In genomic region chr2:43773876-43774613, GRCh38 we compare ENCODE assay signal across 8 cellular contexts. TPM values are rescaled to one million over a fixed set of nuclear protein-coding genes. Genes with fewer than 3 reads are reported as not detected.
A peak's percentile ranks its signal among the peaks of the same experiment; 100 is the strongest.
DNase-seq lines count a peak whose midpoint lies in the region; ATAC-seq and TF ChIP-seq lines count a peak whose summit lies in the region.

Gene DYNC2LI1, plus strand, starts transcription at chr2:43774039. Its CDS starts 100 bp downstream, at chr2:43774139.

- H3K9me2 ChIP-seq in DOHH2 (replicated peaks; ENCODE audit: control insufficient read depth, low read length): no peaks in the 10 kb centered on the region
- H3K9me2 ChIP-seq in GM23338 (ENCODE audit: insufficient read depth): no peaks in the 10 kb centered on the region

- no peaks in the 10 kb centered on the region for H3K27me3 ChIP-seq in DOHH2 (ENCODE audit: control insufficient read depth, low read length)
- no peaks in the 10 kb centered on the region for H3K27me3 ChIP-seq in GM23338 (ENCODE audit: insufficient read depth)
- no peaks in the 10 kb centered on the region for H3K27me3 ChIP-seq in RWPE2 (ENCODE audit: insufficient read depth, poor library complexity, severe bottlenecking)

- H3K4me2 ChIP-seq in DOHH2 (ENCODE audit: low read length): peak within 1 kb of the TSS; percentile 74
- H3K4me2 ChIP-seq in GM23338: peak within 1 kb of the TSS; percentile 85

- H3K4me3 Mint-ChIP-seq in GM23338 (peak within 1 kb of the TSS; percentile 96), nephron (peak within 1 kb of the TSS; percentile 92 to 98 (median 97))

- H3K9me3 ChIP-seq in DOHH2 (ENCODE audit: control insufficient read depth, insufficient read depth, low read length) (no peaks in the 10 kb centered on the region), RWPE2 (ENCODE audit: severe bottlenecking) (peaks cover 2% of the 10 kb centered on the region)

- H4K20me1 ChIP-seq in DOHH2 (ENCODE audit: control insufficient read depth, insufficient read depth, low read depth, low read length): no peaks in the 10 kb centered on the region
- H4K20me1 ChIP-seq in GM23338 (replicated peaks; ENCODE audit: insufficient read depth): no peaks in the 10 kb centered on the region

- peaks cover 2% of the 10 kb centered on the region; the same call in 1 of the 2 replicates for H3F3A ChIP-seq in DOHH2 (ENCODE audit: control insufficient read depth, insufficient read depth)
- H3F3A ChIP-seq in GM23338 (replicated peaks; ENCODE audit: low read depth): no peaks in the 10 kb centered on the region

- DNase-seq in GM23338 (ENCODE audit: low spot score): peak; percentile 97
- DNase-seq in LNCaP clone FGC (ENCODE audit: low read depth): peak; percentile 59
- DNase-seq in RWPE2 (ENCODE audit: low spot score): peak; percentile 91
- DNase-seq in activated T-helper 9 cell treated with anti-CD3 and anti-CD28 coated beads, Interleukin-2, amount 50 U/mL, for 16 hours (ENCODE audit: low read depth): peak; percentile 66
- peak; percentile 92 for DNase-seq in fibroblast of pulmonary artery (ENCODE audit: low read depth)
- peak; percentile 89 for DNase-seq in stimulated activated naive CD8-positive, alpha-beta T cell treated with anti-CD3 and anti-CD28 coated beads, Interleukin-15, Interleukin-2, amounts not matched to agents 100 U/mL and 50 U/mL, for 24 hours

- no peaks in the 10 kb centered on the region for H3K27me3 Mint-ChIP-seq in GM23338 (ENCODE audit: insufficient read depth, low read depth, poor library complexity)
- peaks cover 4% of the 10 kb centered on the region for H3K27me3 Mint-ChIP-seq in nephron (ENCODE audit: low read depth)

- peaks cover 2% of the 10 kb centered on the region; the same call in 1 of the 2 replicates for H3K36me3 ChIP-seq in DOHH2 (ENCODE audit: control insufficient read depth, low read length)
- H3K36me3 ChIP-seq in GM23338 (ENCODE audit: insufficient read depth): no peaks in the 10 kb centered on the region
- peaks cover 6% of the 10 kb centered on the region; the same call in 1 of the 2 replicates for H3K36me3 ChIP-seq in RWPE2 (ENCODE audit: low read depth)

- H3K27ac Mint-ChIP-seq in GM23338 (peak within 1 kb of the TSS; percentile 98), nephron (peak within 1 kb of the TSS; percentile 96 to 99 (median 99))

- H2AFZ ChIP-seq in GM23338: peak within 1 kb of the TSS; percentile 85

- peaks cover 6% of the 10 kb centered on the region for H3K4me1 ChIP-seq in DOHH2 (ENCODE audit: control insufficient read depth, low read length)
- peaks cover 4% of the 10 kb centered on the region for H3K4me1 ChIP-seq in GM23338 (ENCODE audit: insufficient read depth)
- peaks cover 7% of the 10 kb centered on the region for H3K4me1 ChIP-seq in RWPE2 (ENCODE audit: insufficient read depth, poor library complexity, severe bottlenecking)

- H3K4me3 ChIP-seq in DOHH2 (ENCODE audit: low read length): peak within 1 kb of the TSS; percentile 84
- peak within 1 kb of the TSS; percentile 66 for H3K4me3 ChIP-seq in GM23338
- peak within 1 kb of the TSS; percentile 53 for H3K4me3 ChIP-seq in LNCaP clone FGC (ENCODE audit: low read depth, low read length)
- H3K4me3 ChIP-seq in RWPE2 (ENCODE audit: severe bottlenecking): peak within 1 kb of the TSS; percentile 72
- peak within 1 kb of the TSS; percentile 94 for H3K4me3 ChIP-seq in fibroblast of pulmonary artery (replicated peaks; ENCODE audit: low read depth, low read length)

- H3K79me2 ChIP-seq in DOHH2 (ENCODE audit: control insufficient read depth, low read length): no peaks in the 10 kb centered on the region
- H3K79me2 ChIP-seq in GM23338 (replicated peaks; ENCODE audit: insufficient read depth): no peaks in the 10 kb centered on the region

- H3K4me1 Mint-ChIP-seq in GM23338 (peaks cover 7% of the 10 kb centered on the region; the same call in 2 of the 3 replicates), nephron (peaks cover 12% of the 10 kb centered on the region)

- no peaks in the 10 kb centered on the region for H3K36me3 Mint-ChIP-seq in GM23338 (ENCODE audit: low read depth)
- peaks cover 5% of the 10 kb centered on the region for H3K36me3 Mint-ChIP-seq in nephron (ENCODE audit: low read depth)

- H3K27ac ChIP-seq in DOHH2 (ENCODE audit: low read depth, low read length) (no peak within 1 kb of the TSS), GM23338 (ENCODE audit: low read depth) (0 out of 2 replicates have a peak within 1 kb of the TSS, but pooled peaks have one; percentile 39), RWPE2 (ENCODE audit: poor library complexity, severe bottlenecking) (peak within 1 kb of the TSS; percentile 66)

- no peaks in the 10 kb centered on the region for H3K9me3 Mint-ChIP-seq in GM23338
- no peaks in the 10 kb centered on the region for H3K9me3 Mint-ChIP-seq in nephron

- TF ChIP-seq CTCF in DOHH2 (IDR thresholded peaks at IDR 0.05; ENCODE audit: low read depth, low read length, poor library complexity, severe bottlenecking) (no peak), GM23338 (conservative IDR thresholded peaks at IDR 0.05; ENCODE audit: low read depth in 2 of 2) (no peak), LNCaP clone FGC (IDR thresholded peaks at IDR 0.05; ENCODE audit: control insufficient read depth, extremely low read depth, insufficient read depth) (no peak), RWPE2 (IDR thresholded peaks at IDR 0.05; ENCODE audit: poor library complexity, severe bottlenecking) (no peak), fibroblast of pulmonary artery (IDR thresholded peaks at IDR 0.05; ENCODE audit: low read length, missing control alignments) (no peak), nephron (IDR thresholded peaks at IDR 0.05; ENCODE audit: unreplicated experiment in 3 of 3) (no peak)

- ATAC-seq in GM23338: peak; percentile 99
- peak; percentile 100 for ATAC-seq in RWPE2 (ENCODE audit: low read depth)
- ATAC-seq in stimulated activated naive CD8-positive, alpha-beta T cell treated with anti-CD3 and anti-CD28 coated beads, Interleukin-15, Interleukin-2, amounts not matched to agents 100 U/mL and 50 U/mL, for 24 hours: peak; percentile 94

TF ChIP-seq in GM23338, 12 proteins besides CTCF, POLR2A, EP300 and RAD21 (continues in another document):
- TF ChIP-seq EZH2 (IDR thresholded peaks at IDR 0.05; ENCODE audit: low read depth, unreplicated experiment): no peak
- no peak for TF ChIP-seq ZNF331 (CRISPR knock-in tag; IDR thresholded peaks at IDR 0.05; ENCODE audit: low read depth)
- TF ChIP-seq ZNF462 (CRISPR knock-in tag; IDR thresholded peaks at IDR 0.05): no peak
- no peak for TF ChIP-seq ZNF114 (CRISPR knock-in tag; IDR thresholded peaks at IDR 0.05)

RNA-seq across cellular contexts. Expression of gene DYNC2LI1, which starts in this region (rescaled TPM):
- 5.7 and 8.4 TPM in 2 replicates for total RNA-seq in GM23338 (2014; rRNA removed; shearing (Covaris generic))
- polyA plus RNA-seq in GM23338 (2016; fragmentation: Nextera tagmentation; extraction: Ambion mirVana): 8.8 and 11.5 TPM in 2 replicates
